ENCODE assay signal across 1 cellular context in the genomic region with DNA sequence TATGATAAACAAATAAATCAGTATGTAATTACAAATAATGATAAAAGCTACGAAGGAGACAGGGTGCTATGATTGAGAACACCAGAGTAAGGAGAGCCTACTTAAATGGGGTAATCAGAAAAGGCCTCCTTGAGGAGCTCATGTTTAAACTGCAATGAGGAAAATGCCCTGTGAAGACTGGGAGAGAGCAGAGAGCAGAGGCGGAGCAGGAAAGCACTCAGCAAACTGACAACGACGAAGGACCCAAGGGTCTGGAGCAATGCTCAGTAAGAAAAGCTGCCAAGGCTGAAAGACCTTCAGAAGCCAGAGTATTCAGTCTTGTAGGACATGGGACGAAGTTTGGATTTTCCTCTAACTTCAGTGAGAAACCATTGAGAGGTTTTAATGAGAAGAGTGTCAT.
TF ChIP-seq lines count a peak whose summit lies in the region.

No MANE protein-coding gene starts in this region.

TF ChIP-seq in GM23338, 12 proteins besides CTCF, POLR2A, EP300 and RAD21 (continued from another document):
- TF ChIP-seq, protein P1, sequence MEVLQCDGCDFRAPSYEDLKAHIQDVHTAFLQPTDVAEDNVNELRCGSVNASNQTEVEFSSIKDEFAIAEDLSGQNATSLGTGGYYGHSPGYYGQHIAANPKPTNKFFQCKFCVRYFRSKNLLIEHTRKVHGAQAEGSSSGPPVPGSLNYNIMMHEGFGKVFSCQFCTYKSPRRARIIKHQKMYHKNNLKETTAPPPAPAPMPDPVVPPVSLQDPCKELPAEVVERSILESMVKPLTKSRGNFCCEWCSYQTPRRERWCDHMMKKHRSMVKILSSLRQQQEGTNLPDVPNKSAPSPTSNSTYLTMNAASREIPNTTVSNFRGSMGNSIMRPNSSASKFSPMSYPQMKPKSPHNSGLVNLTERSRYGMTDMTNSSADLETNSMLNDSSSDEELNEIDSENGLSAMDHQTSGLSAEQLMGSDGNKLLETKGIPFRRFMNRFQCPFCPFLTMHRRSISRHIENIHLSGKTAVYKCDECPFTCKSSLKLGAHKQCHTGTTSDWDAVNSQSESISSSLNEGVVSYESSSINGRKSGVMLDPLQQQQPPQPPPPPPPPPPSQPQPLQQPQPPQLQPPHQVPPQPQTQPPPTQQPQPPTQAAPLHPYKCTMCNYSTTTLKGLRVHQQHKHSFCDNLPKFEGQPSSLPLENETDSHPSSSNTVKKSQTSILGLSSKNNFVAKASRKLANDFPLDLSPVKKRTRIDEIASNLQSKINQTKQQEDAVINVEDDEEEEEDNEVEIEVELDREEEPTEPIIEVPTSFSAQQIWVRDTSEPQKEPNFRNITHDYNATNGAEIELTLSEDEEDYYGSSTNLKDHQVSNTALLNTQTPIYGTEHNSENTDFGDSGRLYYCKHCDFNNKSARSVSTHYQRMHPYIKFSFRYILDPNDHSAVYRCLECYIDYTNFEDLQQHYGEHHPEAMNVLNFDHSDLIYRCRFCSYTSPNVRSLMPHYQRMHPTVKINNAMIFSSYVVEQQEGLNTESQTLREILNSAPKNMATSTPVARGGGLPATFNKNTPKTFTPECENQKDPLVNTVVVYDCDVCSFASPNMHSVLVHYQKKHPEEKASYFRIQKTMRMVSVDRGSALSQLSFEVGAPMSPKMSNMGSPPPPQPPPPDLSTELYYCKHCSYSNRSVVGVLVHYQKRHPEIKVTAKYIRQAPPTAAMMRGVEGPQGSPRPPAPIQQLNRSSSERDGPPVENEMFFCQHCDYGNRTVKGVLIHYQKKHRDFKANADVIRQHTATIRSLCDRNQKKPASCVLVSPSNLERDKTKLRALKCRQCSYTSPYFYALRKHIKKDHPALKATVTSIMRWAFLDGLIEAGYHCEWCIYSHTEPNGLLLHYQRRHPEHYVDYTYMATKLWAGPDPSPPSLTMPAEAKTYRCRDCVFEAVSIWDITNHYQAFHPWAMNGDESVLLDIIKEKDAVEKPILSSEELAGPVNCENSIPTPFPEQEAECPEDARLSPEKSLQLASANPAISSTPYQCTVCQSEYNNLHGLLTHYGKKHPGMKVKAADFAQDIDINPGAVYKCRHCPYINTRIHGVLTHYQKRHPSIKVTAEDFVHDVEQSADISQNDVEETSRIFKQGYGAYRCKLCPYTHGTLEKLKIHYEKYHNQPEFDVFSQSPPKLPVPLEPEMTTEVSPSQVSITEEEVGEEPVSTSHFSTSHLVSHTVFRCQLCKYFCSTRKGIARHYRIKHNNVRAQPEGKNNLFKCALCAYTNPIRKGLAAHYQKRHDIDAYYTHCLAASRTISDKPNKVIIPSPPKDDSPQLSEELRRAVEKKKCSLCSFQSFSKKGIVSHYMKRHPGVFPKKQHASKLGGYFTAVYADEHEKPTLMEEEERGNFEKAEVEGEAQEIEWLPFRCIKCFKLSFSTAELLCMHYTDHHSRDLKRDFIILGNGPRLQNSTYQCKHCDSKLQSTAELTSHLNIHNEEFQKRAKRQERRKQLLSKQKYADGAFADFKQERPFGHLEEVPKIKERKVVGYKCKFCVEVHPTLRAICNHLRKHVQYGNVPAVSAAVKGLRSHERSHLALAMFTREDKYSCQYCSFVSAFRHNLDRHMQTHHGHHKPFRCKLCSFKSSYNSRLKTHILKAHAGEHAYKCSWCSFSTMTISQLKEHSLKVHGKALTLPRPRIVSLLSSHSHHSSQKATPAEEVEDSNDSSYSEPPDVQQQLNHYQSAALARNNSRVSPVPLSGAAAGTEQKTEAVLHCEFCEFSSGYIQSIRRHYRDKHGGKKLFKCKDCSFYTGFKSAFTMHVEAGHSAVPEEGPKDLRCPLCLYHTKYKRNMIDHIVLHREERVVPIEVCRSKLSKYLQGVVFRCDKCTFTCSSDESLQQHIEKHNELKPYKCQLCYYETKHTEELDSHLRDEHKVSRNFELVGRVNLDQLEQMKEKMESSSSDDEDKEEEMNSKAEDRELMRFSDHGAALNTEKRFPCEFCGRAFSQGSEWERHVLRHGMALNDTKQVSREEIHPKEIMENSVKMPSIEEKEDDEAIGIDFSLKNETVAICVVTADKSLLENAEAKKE (CRISPR knock-in tag; IDR thresholded peaks at IDR 0.05), result no peak
- TF ChIP-seq, protein P2, sequence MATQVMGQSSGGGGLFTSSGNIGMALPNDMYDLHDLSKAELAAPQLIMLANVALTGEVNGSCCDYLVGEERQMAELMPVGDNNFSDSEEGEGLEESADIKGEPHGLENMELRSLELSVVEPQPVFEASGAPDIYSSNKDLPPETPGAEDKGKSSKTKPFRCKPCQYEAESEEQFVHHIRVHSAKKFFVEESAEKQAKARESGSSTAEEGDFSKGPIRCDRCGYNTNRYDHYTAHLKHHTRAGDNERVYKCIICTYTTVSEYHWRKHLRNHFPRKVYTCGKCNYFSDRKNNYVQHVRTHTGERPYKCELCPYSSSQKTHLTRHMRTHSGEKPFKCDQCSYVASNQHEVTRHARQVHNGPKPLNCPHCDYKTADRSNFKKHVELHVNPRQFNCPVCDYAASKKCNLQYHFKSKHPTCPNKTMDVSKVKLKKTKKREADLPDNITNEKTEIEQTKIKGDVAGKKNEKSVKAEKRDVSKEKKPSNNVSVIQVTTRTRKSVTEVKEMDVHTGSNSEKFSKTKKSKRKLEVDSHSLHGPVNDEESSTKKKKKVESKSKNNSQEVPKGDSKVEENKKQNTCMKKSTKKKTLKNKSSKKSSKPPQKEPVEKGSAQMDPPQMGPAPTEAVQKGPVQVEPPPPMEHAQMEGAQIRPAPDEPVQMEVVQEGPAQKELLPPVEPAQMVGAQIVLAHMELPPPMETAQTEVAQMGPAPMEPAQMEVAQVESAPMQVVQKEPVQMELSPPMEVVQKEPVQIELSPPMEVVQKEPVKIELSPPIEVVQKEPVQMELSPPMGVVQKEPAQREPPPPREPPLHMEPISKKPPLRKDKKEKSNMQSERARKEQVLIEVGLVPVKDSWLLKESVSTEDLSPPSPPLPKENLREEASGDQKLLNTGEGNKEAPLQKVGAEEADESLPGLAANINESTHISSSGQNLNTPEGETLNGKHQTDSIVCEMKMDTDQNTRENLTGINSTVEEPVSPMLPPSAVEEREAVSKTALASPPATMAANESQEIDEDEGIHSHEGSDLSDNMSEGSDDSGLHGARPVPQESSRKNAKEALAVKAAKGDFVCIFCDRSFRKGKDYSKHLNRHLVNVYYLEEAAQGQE (IDR thresholded peaks at IDR 0.05; ENCODE audit: unreplicated experiment), result no peak
- no peak for TF ChIP-seq ZNF331 (CRISPR knock-in tag; IDR thresholded peaks at IDR 0.05; ENCODE audit: low read depth)
- no peak for TF ChIP-seq ZNF114 (CRISPR knock-in tag; IDR thresholded peaks at IDR 0.05)
TF ChIP-seq in GM23338: peak in this region for 0.
